Comparison of ENCODE assay signal across 8 cellular contexts in genomic region chr2:241842620-241843211, GRCh38. TPM values are rescaled to one million over a fixed set of nuclear protein-coding genes. Genes with fewer than 3 reads are reported as not detected.
DNase-seq lines count a peak whose midpoint lies in the region; ATAC-seq and TF ChIP-seq lines count a peak whose summit lies in the region.

No MANE protein-coding gene starts in this region.

- peak overlapping the region; percentile 86 to 95 (median 94) for H3K27ac Mint-ChIP-seq in CD14-positive monocyte
- H3K27ac Mint-ChIP-seq in activated CD8-positive, alpha-beta T cell treated with anti-CD3 and anti-CD28 coated beads, Interleukin-2, amount 10 ng/mL, durations not matched to agents 7 days and 5 days = peak overlapping the region; percentile 74

- CTCF ChIA-PET in activated CD8-positive, alpha-beta T cell treated with anti-CD3 and anti-CD28 coated beads, Interleukin-2, amount 10 ng/mL, durations not matched to agents 7 days and 5 days (lab: Charles Lee) = no interaction called here

- no peak for TF ChIP-seq CTCF in CD14-positive monocyte (IDR thresholded peaks at IDR 0.05)

- H3K9me3 Mint-ChIP-seq in CD14-positive monocyte = peaks cover 0 to 3% (median 0%) of the 10 kb centered on the region in 7 donors
- no peaks in the 10 kb centered on the region for H3K9me3 Mint-ChIP-seq in activated CD8-positive, alpha-beta T cell treated with anti-CD3 and anti-CD28 coated beads, Interleukin-2, amount 10 ng/mL, durations not matched to agents 7 days and 5 days (ENCODE audit: insufficient read depth)

- H3K36me3 Mint-ChIP-seq in CD14-positive monocyte = peaks cover 4 to 6% of the 10 kb centered on the region in 2 donors
- H3K36me3 Mint-ChIP-seq in activated CD8-positive, alpha-beta T cell treated with anti-CD3 and anti-CD28 coated beads, Interleukin-2, amount 10 ng/mL, durations not matched to agents 7 days and 5 days (ENCODE audit: low read depth) = no peaks in the 10 kb centered on the region

- H3K4me3 Mint-ChIP-seq in CD14-positive monocyte = peak overlapping the region; percentile 89 to 95
- H3K4me3 Mint-ChIP-seq in activated CD8-positive, alpha-beta T cell treated with anti-CD3 and anti-CD28 coated beads, Interleukin-2, amount 10 ng/mL, durations not matched to agents 7 days and 5 days = peak overlapping the region; percentile 70

- peak; percentile 90 for DNase-seq in CD14-positive monocyte (ENCODE audit: low spot score)
- DNase-seq in GOT3 (lab: John Stamatoyannopoulos, UW) = peak; percentile 8
- DNase-seq in activated CD8-positive, alpha-beta T cell treated with anti-CD3 and anti-CD28 coated beads, Interleukin-2, amount 10 ng/mL, durations not matched to agents 7 days and 5 days = peak; percentile 67
- DNase-seq in hepatic stellate cell (ENCODE audit: low spot score) = peak; percentile 18
- peak; percentile 46 for DNase-seq in stimulated activated CD8-positive, alpha-beta memory T cell treated with anti-CD3 and anti-CD28 coated beads, Interleukin-4, amount 100 ng/mL, for 24 hours (ENCODE audit: low read depth)
- DNase-seq in NCI-H345 (lab: John Stamatoyannopoulos, UW) = no peak
- no peak for DNase-seq in glomerular visceral epithelial cell (ENCODE audit: extremely low spot score)

- H3K4me1 Mint-ChIP-seq in CD14-positive monocyte = peaks cover 38% of the 10 kb centered on the region
- peaks cover 36% of the 10 kb centered on the region for H3K4me1 Mint-ChIP-seq in activated CD8-positive, alpha-beta T cell treated with anti-CD3 and anti-CD28 coated beads, Interleukin-2, amount 10 ng/mL, durations not matched to agents 7 days and 5 days (ENCODE audit: low read depth)

- intact Hi-C loops in CD14-positive monocyte (cut with micrococcal nuclease) = no loop called here

- ATAC-seq in activated CD8-positive, alpha-beta T cell treated with anti-CD3 and anti-CD28 coated beads, Interleukin-2, amount 10 ng/mL, durations not matched to agents 7 days and 5 days = peak; percentile 54
- ATAC-seq in HG03097 (IDR thresholded peaks at IDR 0.05; ENCODE audit: low FRiP score, unreplicated experiment) = no peak

- peaks cover 7 to 29% (median 23%) of the 10 kb centered on the region in 3 donors for H3K27me3 Mint-ChIP-seq in CD14-positive monocyte (ENCODE audit: low read depth in 3 of 3)
- peaks cover 23% of the 10 kb centered on the region for H3K27me3 Mint-ChIP-seq in activated CD8-positive, alpha-beta T cell treated with anti-CD3 and anti-CD28 coated beads, Interleukin-2, amount 10 ng/mL, durations not matched to agents 7 days and 5 days (ENCODE audit: low read depth)

- POLR2A ChIA-PET in activated CD8-positive, alpha-beta T cell treated with anti-CD3 and anti-CD28 coated beads, Interleukin-2, amount 10 ng/mL, durations not matched to agents 7 days and 5 days (lab: Charles Lee) = no interaction called here

RNA-seq across cellular contexts. Expression of gene PDCD1, which starts 16.0 kb away (rescaled TPM):
- under 1 TPM in 1 of 2 donors, not detected in 1; 0.08 TPM for polyA plus RNA-seq in CD14-positive monocyte
- 1 to 10 TPM; 2.4 to 2.5 TPM for total RNA-seq in activated CD8-positive, alpha-beta T cell treated with anti-CD3 and anti-CD28 coated beads, Interleukin-2, amount 10 ng/mL, durations not matched to agents 7 days and 5 days

RNA-seq across cellular contexts. Expression of gene RTP5, which starts 26.8 kb away (rescaled TPM):
- polyA plus RNA-seq in CD14-positive monocyte = not detected
- not detected for total RNA-seq in activated CD8-positive, alpha-beta T cell treated with anti-CD3 and anti-CD28 coated beads, Interleukin-2, amount 10 ng/mL, durations not matched to agents 7 days and 5 days

RNA-seq across cellular contexts. Expression of gene NEU4, which starts 33.7 kb away (rescaled TPM):
- under 1 TPM; 0.26 to 0.99 TPM for polyA plus RNA-seq in CD14-positive monocyte
- total RNA-seq in activated CD8-positive, alpha-beta T cell treated with anti-CD3 and anti-CD28 coated beads, Interleukin-2, amount 10 ng/mL, durations not matched to agents 7 days and 5 days = under 1 TPM; 0.31 to 0.45 TPM

Comparison
In these comparisons a context has a peak if more than half of its experiments do, and no peak if none do; other contexts are left out.
1. DNase-seq: peak in CD14-positive monocyte (single experiment), GOT3 (single experiment), activated CD8-positive, alpha-beta T cell treated with anti-CD3 and anti-CD28 coated beads, Interleukin-2, amount 10 ng/mL, durations not matched to agents 7 days and 5 days (single experiment), hepatic stellate cell (single experiment) and stimulated activated CD8-positive, alpha-beta memory T cell treated with anti-CD3 and anti-CD28 coated beads, Interleukin-4, amount 100 ng/mL, for 24 hours (single experiment); none in NCI-H345 (single experiment) and glomerular visceral epithelial cell (single experiment).